In the genomic region with DNA sequence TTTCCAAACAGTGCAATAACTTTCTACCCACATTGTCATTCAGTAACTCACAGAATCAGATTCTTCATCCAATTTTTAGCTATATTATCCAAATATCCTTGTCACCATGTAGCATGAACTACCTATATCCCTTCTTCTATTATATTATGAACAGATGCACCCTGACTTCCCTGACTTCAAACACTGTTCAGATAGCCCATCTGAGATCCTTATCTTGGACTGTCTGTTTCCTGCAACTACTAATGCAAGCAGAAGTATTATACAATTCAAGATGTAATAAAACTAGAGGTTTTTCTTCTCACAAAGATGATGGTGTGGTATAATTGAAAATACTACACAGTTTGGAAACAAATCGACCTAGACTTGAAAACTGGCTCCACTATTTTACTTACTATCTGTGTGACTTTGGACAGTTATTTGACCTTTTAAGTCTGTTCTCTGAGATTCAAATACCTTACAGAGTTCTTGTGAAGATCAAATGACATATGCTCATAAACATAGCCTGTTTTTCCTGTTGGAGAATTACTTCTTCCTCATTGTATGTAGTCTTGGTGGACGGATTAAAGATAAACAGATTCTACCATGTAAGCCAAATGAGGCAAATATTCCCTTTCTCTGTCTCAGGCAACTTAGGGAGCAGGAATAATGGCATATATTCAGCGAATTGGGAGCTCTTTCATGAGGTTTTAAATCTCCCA, we compare ENCODE assay signal across 16 cellular contexts.
"Had no signal": no experiment of that assay in that cellular context is flagged by ENCODE, and none has a peak within 500 bp of the region (broad histone marks: within the 10 kb centered on the region; RNA-seq: fewer than 3 reads in every experiment).

No MANE protein-coding gene starts in this region.

- H3K27me3 ChIP-seq: left lung, upper lobe of right lung had no signal

- H3K9me3 ChIP-seq: upper lobe of right lung had no signal

- DNase-seq: activated CD4-positive, alpha-beta memory T cell treated with anti-CD3 and anti-CD28 coated beads for 36 hours; activated CD4-positive, alpha-beta T cell treated with anti-CD3 and anti-CD28 coated beads for 48 hours; activated effector memory CD4-positive, alpha-beta T cell treated with anti-CD3 and anti-CD28 coated beads, Interleukin-2, amount 50 U/mL, for 16 hours; activated naive CD4-positive, alpha-beta T cell treated with anti-CD3 and anti-CD28 coated beads, Interleukin-2, amount 10 ng/mL, durations not matched to agents 7 days and 5 days; activated T-cell treated with anti-CD3 and anti-CD28 coated beads, Interleukin-2, amount 50 U/mL, for 72 hours; cerebellar nuclear complex; endodermal cell; left lung; right cardiac atrium; stimulated activated CD4-positive, alpha-beta T cell treated with anti-CD3 and anti-CD28 coated beads, Interleukin-12 subunit alpha, Interleukin-12 subunit beta, amount 100 ng/mL, for 4 hours; stimulated activated CD4-positive, alpha-beta T cell treated with anti-CD3 and anti-CD28 coated beads, Interleukin-4, amount 100 ng/mL, for 4 hours; stimulated activated naive CD8-positive, alpha-beta T cell treated with anti-CD3 and anti-CD28 coated beads, Interleukin-15, Interleukin-2, amounts not matched to agents 100 U/mL and 50 U/mL, for 24 hours; T-helper 17 cell; upper lobe of right lung had no signal

- H3K4me3 ChIP-seq: coronary artery, left lung, upper lobe of right lung had no signal

- H3K36me3 ChIP-seq: left lung, upper lobe of right lung had no signal

- H3K27ac ChIP-seq: coronary artery, left lung, parathyroid adenoma, upper lobe of right lung had no signal

- H3K4me1 ChIP-seq: left lung, parathyroid adenoma, upper lobe of right lung had no signal
